ENCODE assay signal across 1 cellular context in genomic region chr20:51767018-51767866, GRCh38.
A peak's percentile ranks its signal among the peaks of the same experiment; 100 is the strongest.
TF ChIP-seq lines count a peak whose summit lies in the region.

No MANE protein-coding gene starts in this region.

TF ChIP-seq in K562, 482 proteins besides CTCF, POLR2A, EP300 and RAD21 (continued from another document):
- TF ChIP-seq MGA (IDR thresholded peaks at IDR 0.05): no peak
- no peak for TF ChIP-seq KDM5B (IDR thresholded peaks at IDR 0.05; ENCODE audit: insufficient replicate concordance, low read depth, low read length)
- TF ChIP-seq MCM3 (IDR thresholded peaks at IDR 0.05): no peak
- no peak for TF ChIP-seq NCOA4 (IDR thresholded peaks at IDR 0.05; ENCODE audit: partially characterized antibody)
- peak in 2 of 3 experiments; percentile 29 to 75 for TF ChIP-seq YY1 (IDR thresholded peaks at IDR 0.05; ENCODE audit: borderline replicate concordance in 1 of 3, control insufficient read depth in 1 of 3, extremely low read depth in 1 of 3, insufficient read depth in 3 of 3, insufficient read length in 1 of 3, insufficient replicate concordance in 2 of 3, low read depth in 1 of 3, low read length in 2 of 3)
- no peak for TF ChIP-seq ZNF23 (CRISPR knock-in tag; IDR thresholded peaks at IDR 0.05)
- TF ChIP-seq CEBPZ (IDR thresholded peaks at IDR 0.05; ENCODE audit: borderline replicate concordance, low read depth, low read length): no peak
- no peak for TF ChIP-seq MAFF (IDR thresholded peaks at IDR 0.05; ENCODE audit: low read length)
- no peak for TF ChIP-seq C11orf30 (IDR thresholded peaks at IDR 0.05; ENCODE audit: low read depth)
- TF ChIP-seq ZNF263 (CRISPR knock-in tag; IDR thresholded peaks at IDR 0.05; ENCODE audit: borderline replicate concordance): no peak
- no peak for TF ChIP-seq ZMIZ1 (IDR thresholded peaks at IDR 0.05; ENCODE audit: low read depth in 2 of 2, low read length in 2 of 2)
- TF ChIP-seq KDM4B (IDR thresholded peaks at IDR 0.05; ENCODE audit: borderline replicate concordance in 2 of 2, low read depth in 1 of 2): no peak
- TF ChIP-seq NRF1 (conservative IDR thresholded peaks at IDR 0.05 in 1 of 2, IDR thresholded peaks at IDR 0.05 in 1 of 2): peak in 1 of 2 experiments; percentile 28; a peak in 1 of 4 replicates
- no peak for TF ChIP-seq MTA3 (IDR thresholded peaks at IDR 0.05; ENCODE audit: borderline replicate concordance)
- TF ChIP-seq CHD1 (IDR thresholded peaks at IDR 0.05; ENCODE audit: low read length): no peak
